Comparison of ENCODE assay signal across 14 cellular contexts in the genomic region with DNA sequence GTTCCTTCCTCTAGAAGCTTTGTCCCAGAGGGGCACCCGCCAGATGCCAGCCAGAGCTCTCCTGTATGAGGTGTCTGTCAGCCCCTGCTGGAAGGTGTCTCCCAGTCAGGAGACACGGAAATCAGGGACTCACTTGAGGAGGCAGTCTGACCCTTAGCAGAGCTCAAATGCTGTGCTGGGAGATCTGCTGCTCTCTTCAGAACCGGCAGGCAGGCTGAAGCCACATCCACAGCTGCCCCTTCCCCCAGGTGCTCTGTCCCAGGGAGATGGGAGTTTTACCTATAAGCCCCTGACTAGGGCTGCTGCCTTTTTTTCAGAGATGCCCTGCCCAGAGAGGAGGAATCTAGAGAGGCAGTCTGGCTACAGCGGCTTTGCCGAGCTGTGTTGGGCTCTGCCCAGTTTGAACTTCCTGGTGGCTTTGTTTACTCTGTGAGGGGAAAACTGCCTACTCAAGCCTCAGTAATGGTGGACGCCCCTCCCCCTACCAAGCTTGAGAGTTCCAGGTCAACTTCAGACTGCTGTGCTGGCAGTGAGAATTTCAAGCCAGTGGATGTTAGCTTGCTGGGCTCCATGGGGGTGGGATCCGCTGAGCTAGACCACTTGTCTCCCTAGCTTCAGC. TPM values are rescaled to one million over a fixed set of nuclear protein-coding genes. Genes with fewer than 3 reads are reported as not detected.
"Had no signal": no experiment of that assay in that cellular context is flagged by ENCODE, and none has a peak within 500 bp of the region (broad histone marks: within the 10 kb centered on the region; RNA-seq: fewer than 3 reads in every experiment).

No MANE protein-coding gene starts in this region.

RNA-seq across cellular contexts. Expression of a gene that starts 8.1 kb away (rescaled TPM):
- total RNA-seq: bronchial epithelial cell, dermis blood vessel endothelial cell, gastrocnemius medialis had no signal

RNA-seq across cellular contexts. Expression of a gene that starts 37.8 kb away (rescaled TPM):
- total RNA-seq: activated B cell treated with CpG ODN at 0.5 μM for 24 hours; activated CD8-positive, alpha-beta T cell treated with anti-CD3 and anti-CD28 coated beads for 36 hours; activated T-cell treated with anti-CD3 and anti-CD28 coated beads, Interleukin-2, amount 50 U/mL, for 4 hours; activated T-helper 17 cell treated with anti-CD3 and anti-CD28 coated beads, Interleukin-2, amount 50 U/mL, for 72 hours; astrocyte; bronchial epithelial cell; cardiac septum; cerebellum; dermis blood vessel endothelial cell; esophagus muscularis mucosa; foreskin keratinocyte; gastrocnemius medialis; T-helper 17 cell had no signal
- polyA plus RNA-seq: adipose tissue, foreskin keratinocyte had no signal
